Comparison of ENCODE assay signal across 8 cellular contexts in genomic region chr6:36765943-36766648, GRCh38.
DNase-seq lines count a peak whose midpoint lies in the region; ATAC-seq, FAIRE-seq and TF ChIP-seq lines count a peak whose summit lies in the region.

No MANE protein-coding gene starts in this region.

- no peak overlapping the region for H3K4me3 ChIP-seq in BE2C (ENCODE audit: low read depth, low read length)

- no peaks in the 10 kb centered on the region for H3K27me3 ChIP-seq in BE2C

- ATAC-seq in activated CD8-positive, alpha-beta memory T cell treated with anti-CD3 and anti-CD28 coated beads, Interleukin-2, amount 10 ng/mL, durations not matched to agents 7 days and 5 days, result peak; percentile 93

- peak; percentile 87 for FAIRE-seq in GM19239 (lab: Jason Lieb, UNC)

- no peaks in the 10 kb centered on the region for H3K9me3 ChIP-seq in BE2C

- H3K36me3 Mint-ChIP-seq in activated CD8-positive, alpha-beta memory T cell treated with anti-CD3 and anti-CD28 coated beads, Interleukin-2, amount 10 ng/mL, durations not matched to agents 7 days and 5 days, result no peaks in the 10 kb centered on the region
- peaks cover 7% of the 10 kb centered on the region for H3K36me3 Mint-ChIP-seq in endothelial cell (ENCODE audit: low read depth, unreplicated experiment)

- no peaks in the 10 kb centered on the region for H3K27me3 Mint-ChIP-seq in activated CD8-positive, alpha-beta memory T cell treated with anti-CD3 and anti-CD28 coated beads, Interleukin-2, amount 10 ng/mL, durations not matched to agents 7 days and 5 days
- peaks cover 11% of the 10 kb centered on the region for H3K27me3 Mint-ChIP-seq in endothelial cell (ENCODE audit: unreplicated experiment)

- no peaks in the 10 kb centered on the region for H3K9me3 Mint-ChIP-seq in activated CD8-positive, alpha-beta memory T cell treated with anti-CD3 and anti-CD28 coated beads, Interleukin-2, amount 10 ng/mL, durations not matched to agents 7 days and 5 days (ENCODE audit: low read depth)
- H3K9me3 Mint-ChIP-seq in endothelial cell (ENCODE audit: unreplicated experiment), result no peaks in the 10 kb centered on the region

- peaks cover 40% of the 10 kb centered on the region for H3K4me1 Mint-ChIP-seq in activated CD8-positive, alpha-beta memory T cell treated with anti-CD3 and anti-CD28 coated beads, Interleukin-2, amount 10 ng/mL, durations not matched to agents 7 days and 5 days
- peaks cover 23% of the 10 kb centered on the region for H3K4me1 Mint-ChIP-seq in endothelial cell (ENCODE audit: unreplicated experiment)

- peak; percentile 98 for TF ChIP-seq CTCF in BE2C (IDR thresholded peaks at IDR 0.05; ENCODE audit: low read depth, low read length)
- peak; percentile 74 for TF ChIP-seq CTCF in endothelial cell (IDR thresholded peaks at IDR 0.05; ENCODE audit: unreplicated experiment)

- DNase-seq in BE2C (peak; percentile 89), GM19239 (ENCODE audit: insufficient read length, low spot score) (peak; percentile 76), HT1080 (ENCODE audit: low read depth) (peak; percentile 70), NOMO-1 treated with dmso at 0.1 percent for 144 hours (lab: John Stamatoyannopoulos, UW; ENCODE audit: unreplicated experiment) (peak; percentile 65), endothelial cell (ENCODE audit: low spot score) (peak; percentile 90), mucosa of gallbladder (ENCODE audit: low spot score) (peak; percentile 83)
- peak; percentile 90 for DNase-seq in activated CD8-positive, alpha-beta memory T cell treated with anti-CD3 and anti-CD28 coated beads, Interleukin-2, amount 10 ng/mL, durations not matched to agents 7 days and 5 days
- peak; percentile 39 to 53 for DNase-seq in stimulated activated CD8-positive, alpha-beta memory T cell treated with anti-CD3 and anti-CD28 coated beads, Interleukin-4, amount 100 ng/mL, for 4 hours (ENCODE audit: low read depth in 2 of 2, low spot score in 1 of 2)

- H3K36me3 ChIP-seq in BE2C, result no peaks in the 10 kb centered on the region

- no peak overlapping the region for H3K4me3 Mint-ChIP-seq in activated CD8-positive, alpha-beta memory T cell treated with anti-CD3 and anti-CD28 coated beads, Interleukin-2, amount 10 ng/mL, durations not matched to agents 7 days and 5 days
- H3K4me3 Mint-ChIP-seq in endothelial cell (ENCODE audit: unreplicated experiment), result no peak overlapping the region

- H3K27ac Mint-ChIP-seq in activated CD8-positive, alpha-beta memory T cell treated with anti-CD3 and anti-CD28 coated beads, Interleukin-2, amount 10 ng/mL, durations not matched to agents 7 days and 5 days, result no peak overlapping the region
- no peak overlapping the region for H3K27ac Mint-ChIP-seq in endothelial cell (ENCODE audit: unreplicated experiment)

- H3K4me1 ChIP-seq in BE2C, result peaks cover 3% of the 10 kb centered on the region; the same call in 1 of the 2 replicates

- CTCF ChIA-PET in activated CD8-positive, alpha-beta memory T cell treated with anti-CD3 and anti-CD28 coated beads, Interleukin-2, amount 10 ng/mL, durations not matched to agents 7 days and 5 days (lab: Charles Lee), result interaction anchor here (0.6 to 23.7 kb wide), 26 partner anchors 10 to 560 kb away, joined by 3 to 604 read pairs (median 4); partner anchors contain the start of genes CDKN1A and PPIL1
